10 cellular contexts compared by ENCODE assay signal in the genomic region with DNA sequence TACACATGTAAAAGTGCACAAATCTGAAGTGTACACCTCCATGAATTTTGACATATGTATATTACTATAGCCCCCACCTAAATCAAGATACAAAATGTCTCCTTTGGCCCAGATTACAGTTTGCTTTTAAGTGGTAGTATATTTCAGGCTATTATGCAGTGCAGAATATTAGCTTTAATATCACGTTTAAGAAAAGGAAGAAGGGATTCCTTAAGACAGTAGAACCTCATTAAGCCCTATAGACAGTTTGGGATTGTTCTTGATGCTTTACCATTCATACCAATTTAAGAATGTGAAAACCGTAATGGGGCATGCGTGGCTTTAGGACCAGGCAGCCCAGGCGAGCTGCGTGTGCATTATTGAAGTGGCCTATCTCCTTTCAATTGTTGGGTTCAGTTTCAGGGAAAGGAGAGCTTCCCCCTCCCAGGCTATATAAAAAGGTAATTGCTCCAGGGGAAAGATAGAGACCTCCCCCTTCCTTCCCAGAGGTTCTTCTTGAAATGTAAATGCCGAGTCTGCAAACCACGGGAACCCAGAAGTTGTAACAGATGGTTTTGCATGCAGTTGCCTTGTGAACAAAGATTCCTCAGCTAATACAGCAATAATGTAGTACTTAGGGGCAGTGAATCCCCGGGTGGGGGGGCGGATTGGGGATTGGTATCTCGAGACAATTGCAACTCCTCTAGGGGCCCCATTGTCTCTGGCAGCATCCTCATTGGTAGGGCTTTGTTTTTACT.
DNase-seq lines count a peak whose midpoint lies in the region; ATAC-seq and TF ChIP-seq lines count a peak whose summit lies in the region.
"Had no signal": no experiment of that assay in that cellular context is flagged by ENCODE, and none has a peak within 500 bp of the region (broad histone marks: within the 10 kb centered on the region; RNA-seq: fewer than 3 reads in every experiment).

No MANE protein-coding gene starts in this region.

- H3K27ac ChIP-seq in cingulate gyrus (ENCODE audit: low read depth, low read length) (peak overlapping the region; percentile 90), mesenchymal stem cell (ENCODE audit: low read length, poor library complexity, severe bottlenecking) (no peak overlapping the region), tibial artery (peak overlapping the region; percentile 89 to 95)

- no peak for TF ChIP-seq CTCF in tibial artery (IDR thresholded peaks at IDR 0.05)

- H3K36me3 ChIP-seq in mesenchymal stem cell (ENCODE audit: control insufficient read depth in 1 of 2, insufficient read depth in 2 of 2, low read depth in 1 of 2, low read length in 2 of 2) (no peaks in the 10 kb centered on the region), tibial artery (no peaks in the 10 kb centered on the region)

- H3K4ac ChIP-seq in mesenchymal stem cell (ENCODE audit: low read depth in 1 of 2, low read length in 2 of 2), result no peak overlapping the region

- H3K27me3 ChIP-seq in mesenchymal stem cell (ENCODE audit: control insufficient read depth in 1 of 2, insufficient read depth in 1 of 2, low read length in 2 of 2) (peaks cover 13 to 50% of the 10 kb centered on the region in 2 experiments), tibial artery (no peaks in the 10 kb centered on the region)

- H4K91ac ChIP-seq in mesenchymal stem cell (ENCODE audit: low read length), result no peak overlapping the region

- 35% methylated on average over 7 of the region's 10 CpGs for WGBS in mesenchymal stem cell

- H3K18ac ChIP-seq in mesenchymal stem cell (ENCODE audit: low read depth in 1 of 2, low read length in 2 of 2), result no peak overlapping the region

- H3K9ac ChIP-seq in mesenchymal stem cell (ENCODE audit: low read length), result peak overlapping the region; percentile 52

- H3K23ac ChIP-seq in mesenchymal stem cell (ENCODE audit: low read length in 2 of 2), result no peak overlapping the region

- no peak overlapping the region for H3K4me2 ChIP-seq in mesenchymal stem cell (ENCODE audit: low read length, poor library complexity, severe bottlenecking)

- H2AFZ ChIP-seq in mesenchymal stem cell (ENCODE audit: low read depth, low read length), result no peak overlapping the region

- H3K4me3 ChIP-seq in mesenchymal stem cell (ENCODE audit: insufficient read depth in 1 of 2, low read depth in 1 of 2, low read length in 2 of 2) (no peak overlapping the region), tibial artery (peak overlapping the region; percentile 86 to 90)

- no peak overlapping the region for H2BK15ac ChIP-seq in mesenchymal stem cell (ENCODE audit: low read depth, poor library complexity, severe bottlenecking)

- intact Hi-C loops in tibial artery (cut with DNase I; ENCODE audit: low total_unique reads), result loop anchor here (5.0 kb wide), 2 partner anchors 59 to 259 kb away; no protein-coding TSS in a partner anchor

- H3K9me3 ChIP-seq in mesenchymal stem cell (ENCODE audit: control insufficient read depth, low read length) (no peaks in the 10 kb centered on the region), tibial artery (no peaks in the 10 kb centered on the region)

- H3K4me1 ChIP-seq in mesenchymal stem cell (ENCODE audit: control insufficient read depth, insufficient read depth, low read depth, low read length), result peaks cover 15% of the 10 kb centered on the region
- peaks cover 3 to 58% (median 36%) of the 10 kb centered on the region in 4 donors for H3K4me1 ChIP-seq in tibial artery

- no peaks in the 10 kb centered on the region for H3K79me1 ChIP-seq in mesenchymal stem cell (replicated peaks; ENCODE audit: low read length, poor library complexity, severe bottlenecking)

- no peak overlapping the region for H2BK12ac ChIP-seq in mesenchymal stem cell (ENCODE audit: low read length in 2 of 2)

- peak; percentile 12 for DNase-seq in NCI-H748 (lab: John Stamatoyannopoulos, UW; ENCODE audit: unreplicated experiment)
- no peak for DNase-seq in NCI-H748 treated with DMSO at 0.1 percent for 48 hours (lab: John Stamatoyannopoulos, UW)
- DNase-seq in mesenchymal stem cell, result peak; percentile 18
- no peak for DNase-seq in tibial artery
- no peak for DNase-seq in NCI-H146 treated with DMSO at 0.1 percent for 48 hours (lab: John Stamatoyannopoulos, UW; ENCODE audit: unreplicated experiment)
- DNase-seq: activated effector memory CD4-positive, alpha-beta T cell treated with anti-CD3 and anti-CD28 coated beads, Interleukin-2, amount 50 U/mL, for 16 hours; effector memory CD4-positive, alpha-beta T cell had no signal

- no peak overlapping the region for H4K8ac ChIP-seq in mesenchymal stem cell (ENCODE audit: low read length)

- H2BK5ac ChIP-seq in mesenchymal stem cell (ENCODE audit: low read depth, low read length, poor library complexity, severe bottlenecking), result no peak overlapping the region

- no peak overlapping the region for H2BK120ac ChIP-seq in mesenchymal stem cell (ENCODE audit: low read depth, low read length)

- ATAC-seq in HG03469 (IDR thresholded peaks at IDR 0.05; ENCODE audit: unreplicated experiment) (no peak), HG03342 (IDR thresholded peaks at IDR 0.05; ENCODE audit: unreplicated experiment) (no peak)

- H2AK5ac ChIP-seq in mesenchymal stem cell (ENCODE audit: low read length, severe bottlenecking), result no peak overlapping the region

- no peak overlapping the region for H3K14ac ChIP-seq in mesenchymal stem cell (ENCODE audit: low read length in 2 of 2)

Comparison
In these comparisons a context has a peak if more than half of its experiments do, and no peak if none do; other contexts are left out.
1. DNase-seq: peak in NCI-H748 (single experiment) and mesenchymal stem cell (single experiment); none in NCI-H748 treated with DMSO at 0.1 percent for 48 hours (single experiment), tibial artery (0 of 2) and NCI-H146 treated with DMSO at 0.1 percent for 48 hours (single experiment).
2. H3K4me3 ChIP-seq: peak in tibial artery (2 of 2); none in mesenchymal stem cell (0 of 2).